ENCODE assay signal across 20 cellular contexts in the genomic region with DNA sequence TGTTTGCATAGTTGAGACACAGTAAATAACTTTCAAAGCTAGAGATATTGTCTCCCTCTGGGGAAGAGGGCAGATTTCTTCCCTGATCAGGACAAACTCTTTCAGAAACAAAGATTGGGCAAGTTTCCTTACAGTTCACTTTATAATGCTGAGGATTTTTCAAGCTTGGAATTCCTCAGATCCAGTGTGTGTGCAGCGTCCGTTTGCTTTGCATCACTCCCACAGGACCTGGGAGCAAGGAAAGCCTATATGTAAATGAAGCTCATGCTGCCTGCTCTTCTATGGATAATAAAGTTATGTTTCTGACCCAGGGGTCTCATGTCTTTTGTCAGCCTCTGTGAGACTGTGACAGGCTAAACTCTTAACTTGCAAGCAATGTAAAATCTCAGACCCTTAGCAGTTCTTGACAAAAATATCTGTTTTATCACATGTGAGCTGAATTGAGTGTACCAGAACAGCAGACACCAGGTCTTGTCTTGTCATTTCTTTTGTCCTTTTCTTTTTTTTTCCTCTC. TPM values are rescaled to one million over a fixed set of nuclear protein-coding genes. Genes with fewer than 3 reads are reported as not detected.
DNase-seq lines count a peak whose midpoint lies in the region; ATAC-seq and TF ChIP-seq lines count a peak whose summit lies in the region.
"Had no signal": no experiment of that assay in that cellular context is flagged by ENCODE, and none has a peak within 500 bp of the region (broad histone marks: within the 10 kb centered on the region; RNA-seq: fewer than 3 reads in every experiment).

No MANE protein-coding gene starts in this region.

- H3K4me1 ChIP-seq in naive thymus-derived CD4-positive, alpha-beta T cell (ENCODE audit: control insufficient read depth in 2 of 2, insufficient read depth in 2 of 2, low read length in 2 of 2), result no peaks in the 10 kb centered on the region
- H3K4me1 ChIP-seq: Peyer's patch had no signal

- no peak overlapping the region for H3K4me3 ChIP-seq in foreskin fibroblast (ENCODE audit: low read depth in 1 of 2, low read length in 2 of 2)
- no peak overlapping the region for H3K4me3 ChIP-seq in naive thymus-derived CD4-positive, alpha-beta T cell (ENCODE audit: low read length)
- H3K4me3 ChIP-seq: Peyer's patch, SK-N-MC had no signal

- H3K27ac ChIP-seq in naive thymus-derived CD4-positive, alpha-beta T cell (ENCODE audit: low read depth, low read length), result no peak overlapping the region
- H3K27ac ChIP-seq: Peyer's patch, SK-N-MC had no signal

- no peaks in the 10 kb centered on the region for H3K27me3 Mint-ChIP-seq in naive thymus-derived CD4-positive, alpha-beta T cell
- H3K27me3 Mint-ChIP-seq: CD8-positive, alpha-beta memory T cell had no signal

- no peaks in the 10 kb centered on the region for H3K9me3 ChIP-seq in naive thymus-derived CD4-positive, alpha-beta T cell (ENCODE audit: control insufficient read depth in 2 of 3, low read length in 3 of 3)
- H3K9me3 ChIP-seq: Peyer's patch had no signal

- peaks cover 0 to 4% (median 0%) of the 10 kb centered on the region in 11 donors for H3K9me3 Mint-ChIP-seq in naive thymus-derived CD4-positive, alpha-beta T cell

- H3K4me3 Mint-ChIP-seq in naive thymus-derived CD4-positive, alpha-beta T cell, result no peak overlapping the region
- H3K4me3 Mint-ChIP-seq: CD8-positive, alpha-beta memory T cell had no signal

- H3K4me1 Mint-ChIP-seq in naive thymus-derived CD4-positive, alpha-beta T cell, result no peaks in the 10 kb centered on the region
- H3K4me1 Mint-ChIP-seq: CD8-positive, alpha-beta memory T cell had no signal

- DNase-seq in NCI-H69 (lab: John Stamatoyannopoulos, UW) (peak; percentile 4), astrocyte of the hippocampus (ENCODE audit: low read depth, low spot score) (peak; percentile 17), left kidney (ENCODE audit: low read depth, low spot score) (peak; percentile 66), foreskin fibroblast (no peak), kidney tubule cell (ENCODE audit: low spot score) (no peak)
- no peak for DNase-seq in naive thymus-derived CD4-positive, alpha-beta T cell
- no peak for DNase-seq in stimulated activated naive CD8-positive, alpha-beta T cell treated with anti-CD3 and anti-CD28 coated beads, Interleukin-15, Interleukin-2, amounts not matched to agents 100 U/mL and 50 U/mL, for 24 hours
- DNase-seq: ACHN; C1 segment of cervical spinal cord; CD8-positive, alpha-beta memory T cell; DMS79; KG1; MV-4-11; NCI-H1417 treated with DMSO at 0.1 percent for 48 hours; NCI-H187 treated with DMSO at 0.1 percent for 48 hours; NCI-H2227 treated with DMSO at 0.1 percent for 48 hours; NCI-H524; Peyer's patch had no signal

- H3K27me3 ChIP-seq in naive thymus-derived CD4-positive, alpha-beta T cell (ENCODE audit: control insufficient read depth in 2 of 2, insufficient read depth in 2 of 2, low read length in 2 of 2), result no peaks in the 10 kb centered on the region

- H3K36me3 ChIP-seq in naive thymus-derived CD4-positive, alpha-beta T cell (ENCODE audit: control insufficient read depth in 2 of 3, insufficient read depth in 3 of 3, low read length in 3 of 3), result no peaks in the 10 kb centered on the region
- H3K36me3 ChIP-seq: Peyer's patch had no signal

- no peaks in the 10 kb centered on the region for H3K36me3 Mint-ChIP-seq in naive thymus-derived CD4-positive, alpha-beta T cell
- H3K36me3 Mint-ChIP-seq: CD8-positive, alpha-beta memory T cell had no signal

- POLR2A ChIA-PET in naive thymus-derived CD4-positive, alpha-beta T cell (lab: Charles Lee), result no interaction called here

- no peak for TF ChIP-seq CTCF in foreskin fibroblast (IDR thresholded peaks at IDR 0.05; ENCODE audit: low read depth, low read length)

- intact Hi-C loops in naive thymus-derived CD4-positive, alpha-beta T cell (cut with micrococcal nuclease), result no loop called here

- CTCF ChIA-PET in naive thymus-derived CD4-positive, alpha-beta T cell (lab: Charles Lee), result no interaction called here

- no peak for ATAC-seq in naive thymus-derived CD4-positive, alpha-beta T cell
- no peak for ATAC-seq in stimulated activated naive CD8-positive, alpha-beta T cell treated with anti-CD3 and anti-CD28 coated beads, Interleukin-15, Interleukin-2, amounts not matched to agents 100 U/mL and 50 U/mL, for 24 hours
- ATAC-seq: HepG2 had no signal

- no peak overlapping the region for H3K27ac Mint-ChIP-seq in naive thymus-derived CD4-positive, alpha-beta T cell
- H3K27ac Mint-ChIP-seq: CD8-positive, alpha-beta memory T cell had no signal

RNA-seq across cellular contexts. Expression of gene TRHDE, which starts 41.6 kb away (rescaled TPM):
- not detected for total RNA-seq in naive thymus-derived CD4-positive, alpha-beta T cell
- not detected for polyA plus RNA-seq in naive thymus-derived CD4-positive, alpha-beta T cell
- total RNA-seq: CD8-positive, alpha-beta memory T cell; HepG2 had no signal
- polyA plus RNA-seq: CD8-positive, alpha-beta memory T cell; HepG2 had no signal

Comparison
In these comparisons a context has a peak if more than half of its experiments do, and no peak if none do; other contexts are left out.
1. DNase-seq: peak in NCI-H69 (single experiment), astrocyte of the hippocampus (single experiment) and left kidney (single experiment); none in foreskin fibroblast (0 of 2), kidney tubule cell (single experiment), naive thymus-derived CD4-positive, alpha-beta T cell (0 of 9) and stimulated activated naive CD8-positive, alpha-beta T cell treated with anti-CD3 and anti-CD28 coated beads, Interleukin-15, Interleukin-2, amounts not matched to agents 100 U/mL and 50 U/mL, for 24 hours (single experiment).